8 cellular contexts compared by ENCODE assay signal in the genomic region with DNA sequence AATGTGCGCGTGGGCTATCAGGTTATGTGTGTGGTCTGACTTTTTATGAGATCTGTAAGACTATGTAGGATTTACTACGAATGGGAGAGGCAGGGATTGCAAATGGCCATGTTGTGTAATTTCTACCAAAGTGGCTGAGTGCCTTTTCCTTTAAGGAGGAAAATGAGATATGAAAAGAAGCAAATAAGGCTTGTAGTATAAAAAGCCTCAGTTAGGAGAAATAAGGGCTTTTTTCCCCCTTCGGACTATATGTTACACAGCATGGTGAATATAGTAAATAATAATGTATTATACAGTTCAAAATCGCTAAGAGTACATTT. TPM values are rescaled to one million over a fixed set of nuclear protein-coding genes. Genes with fewer than 3 reads are reported as not detected.
DNase-seq lines count a peak whose midpoint lies in the region; ATAC-seq, FAIRE-seq and TF ChIP-seq lines count a peak whose summit lies in the region.

No MANE protein-coding gene starts in this region.

- no peaks in the 10 kb centered on the region for H3K9me3 Mint-ChIP-seq in stimulated activated naive CD8-positive, alpha-beta T cell treated with anti-CD3 and anti-CD28 coated beads, Interleukin-15, Interleukin-2, amounts not matched to agents 100 ng/mL and 50 ng/mL, for 24 hours

- peak overlapping the region; percentile 94 for H3K4me3 Mint-ChIP-seq in stimulated activated naive CD8-positive, alpha-beta T cell treated with anti-CD3 and anti-CD28 coated beads, Interleukin-15, Interleukin-2, amounts not matched to agents 100 ng/mL and 50 ng/mL, for 24 hours

- peak overlapping the region; percentile 94 for H3K27ac Mint-ChIP-seq in stimulated activated naive CD8-positive, alpha-beta T cell treated with anti-CD3 and anti-CD28 coated beads, Interleukin-15, Interleukin-2, amounts not matched to agents 100 ng/mL and 50 ng/mL, for 24 hours

- H3K9me3 ChIP-seq in breast epithelium (no peaks in the 10 kb centered on the region), mononuclear cell (ENCODE audit: low read depth, low read length) (peaks cover 6% of the 10 kb centered on the region)

- peak overlapping the region; percentile 83 to 88 for H3K27ac ChIP-seq in breast epithelium

- TF ChIP-seq POLR2A in breast epithelium (IDR thresholded peaks at IDR 0.05) = no peak
- TF ChIP-seq POLR2A in GM12892 (IDR thresholded peaks at IDR 0.05; ENCODE audit: low read depth, low read length) = no peak

- peaks cover 20% of the 10 kb centered on the region for H3K4me1 Mint-ChIP-seq in stimulated activated naive CD8-positive, alpha-beta T cell treated with anti-CD3 and anti-CD28 coated beads, Interleukin-15, Interleukin-2, amounts not matched to agents 100 ng/mL and 50 ng/mL, for 24 hours (ENCODE audit: low read depth)

- peaks cover 4% of the 10 kb centered on the region for H3K36me3 ChIP-seq in breast epithelium

- H3K4me3 ChIP-seq in breast epithelium (peak overlapping the region; percentile 77 to 92 (median 79)), mononuclear cell (ENCODE audit: low read length) (peak overlapping the region; percentile 76)

- H3K27me3 ChIP-seq in breast epithelium = no peaks in the 10 kb centered on the region
- no peaks in the 10 kb centered on the region for H3K27me3 ChIP-seq in mononuclear cell (ENCODE audit: insufficient read depth, low read length)

- DNase-seq in stimulated activated naive CD8-positive, alpha-beta T cell treated with anti-CD3 and anti-CD28 coated beads, Interleukin-15, Interleukin-2, amounts not matched to agents 100 U/mL and 50 U/mL, for 24 hours = no peak
- DNase-seq in breast epithelium (ENCODE audit: low spot score in 2 of 2) (no peak), ureter (ENCODE audit: low spot score) (no peak), NCI-H2029 treated with DMSO at 0.1 percent for 48 hours (lab: John Stamatoyannopoulos, UW) (no peak), GM12892 (ENCODE audit: insufficient read length) (no peak)

- H3K27me3 Mint-ChIP-seq in stimulated activated naive CD8-positive, alpha-beta T cell treated with anti-CD3 and anti-CD28 coated beads, Interleukin-15, Interleukin-2, amounts not matched to agents 100 ng/mL and 50 ng/mL, for 24 hours = peaks cover 7% of the 10 kb centered on the region

- intact Hi-C loops in breast epithelium (cut with DNase I; ENCODE audit: low total_unique reads) = no loop called here

- H3K4me1 ChIP-seq in breast epithelium (peaks cover 0 to 5% of the 10 kb centered on the region in 2 donors), mononuclear cell (ENCODE audit: insufficient read depth, low read length) (peaks cover 14% of the 10 kb centered on the region)

- no peak for FAIRE-seq in GM12892 (lab: Jason Lieb, UNC)

- ATAC-seq in stimulated activated naive CD8-positive, alpha-beta T cell treated with anti-CD3 and anti-CD28 coated beads, Interleukin-15, Interleukin-2, amounts not matched to agents 100 U/mL and 50 U/mL, for 24 hours = no peak
- no peak for ATAC-seq in HG02870 (IDR thresholded peaks at IDR 0.05; ENCODE audit: unreplicated experiment)

- TF ChIP-seq CTCF in breast epithelium (IDR thresholded peaks at IDR 0.05) = no peak

- peaks cover 13% of the 10 kb centered on the region for H3K36me3 Mint-ChIP-seq in stimulated activated naive CD8-positive, alpha-beta T cell treated with anti-CD3 and anti-CD28 coated beads, Interleukin-15, Interleukin-2, amounts not matched to agents 100 ng/mL and 50 ng/mL, for 24 hours (ENCODE audit: low read depth)

RNA-seq across cellular contexts. Expression of gene GPAM, which starts 0.4 kb away (rescaled TPM):
- 100 to 1,000 TPM in 1 of 3 donors, 10 to 100 TPM in 2; 13.4 to 462 (median 26.3) TPM for total RNA-seq in breast epithelium
- 3.5 TPM for total RNA-seq in mononuclear cell
- total RNA-seq in ureter = 12.7 TPM
- 3.5 TPM for polyA plus RNA-seq in GM12892 (2012; ENCODE audit: missing spikeins)
